14 cellular contexts compared by ENCODE assay signal in the genomic region with DNA sequence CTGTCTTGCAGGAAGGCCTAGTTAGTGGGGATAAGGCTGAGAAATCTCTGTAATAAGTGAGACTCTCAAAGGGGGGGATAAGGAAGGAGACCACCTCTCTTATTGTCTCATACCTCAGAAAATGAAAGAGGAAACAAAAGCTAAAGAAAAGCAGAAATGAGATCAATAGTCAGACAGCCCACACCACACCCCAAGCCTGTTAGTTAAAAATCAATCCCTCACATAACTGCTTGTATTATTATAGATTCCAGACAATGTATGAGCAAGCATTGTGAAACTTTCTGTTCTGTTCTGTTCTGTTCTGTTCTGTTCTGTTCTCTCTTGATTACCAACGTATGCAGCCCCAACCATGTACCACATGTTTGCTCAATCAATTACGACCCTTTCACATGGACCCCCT.
"Had no signal": no experiment of that assay in that cellular context is flagged by ENCODE, and none has a peak within 500 bp of the region (broad histone marks: within the 10 kb centered on the region; RNA-seq: fewer than 3 reads in every experiment).

No MANE protein-coding gene starts in this region.

- H3K4me3 ChIP-seq: ascending aorta, coronary artery, left lung, spleen had no signal

- H3K27ac ChIP-seq: ascending aorta, coronary artery, left lung, spleen, VCaP had no signal

- DNase-seq: activated CD4-positive, alpha-beta T cell treated with anti-CD3 and anti-CD28 coated beads for 1 hour; activated gamma-delta T cell; activated T-cell treated with anti-CD3 and anti-CD28 coated beads, Interleukin-2, amount 50 U/mL, for 72 hours; erythroblast; kidney; left lung; nephron progenitor cell; nucleus accumbens; retina; spleen; stimulated activated naive CD4-positive, alpha-beta T cell had no signal

- H3K36me3 ChIP-seq: ascending aorta, left lung, spleen had no signal

- ATAC-seq: activated T-cell treated with anti-CD3 and anti-CD28 coated beads, Interleukin-2, amount 50 U/mL, for 72 hours; left lung had no signal

- H3K4me1 ChIP-seq: ascending aorta, left lung, spleen had no signal

- H3K9me3 ChIP-seq: ascending aorta, left lung, spleen had no signal
